In the genomic region with DNA sequence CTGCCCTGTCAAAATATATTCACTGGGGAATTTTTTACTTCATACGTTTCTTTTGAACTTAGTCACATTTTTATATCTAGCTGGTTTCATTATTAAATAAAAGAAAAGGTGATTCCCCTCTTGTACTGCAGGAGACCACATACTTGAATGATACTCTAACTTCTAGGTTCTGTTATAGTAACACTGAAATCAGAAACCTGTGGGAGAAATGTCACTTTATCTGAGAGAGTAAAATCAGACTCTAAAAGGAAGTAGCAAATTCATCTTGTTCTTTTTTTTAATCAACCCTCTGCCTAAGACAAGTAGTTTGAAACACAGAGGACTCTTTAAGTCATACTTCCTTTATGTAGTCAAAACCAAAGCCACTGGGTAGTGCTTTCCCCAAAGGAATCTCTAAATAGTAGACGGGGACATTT, we compare ENCODE assay signal across 9 cellular contexts. TPM values are rescaled to one million over a fixed set of nuclear protein-coding genes. Genes with fewer than 3 reads are reported as not detected.
DNase-seq lines count a peak whose midpoint lies in the region; ATAC-seq and TF ChIP-seq lines count a peak whose summit lies in the region.
"Had no signal": no experiment of that assay in that cellular context is flagged by ENCODE, and none has a peak within 500 bp of the region (broad histone marks: within the 10 kb centered on the region; RNA-seq: fewer than 3 reads in every experiment).

No MANE protein-coding gene starts in this region.

- H3K4me3 Mint-ChIP-seq in immature natural killer cell, result peak overlapping the region; percentile 20 to 86 (median 63)

- no peak for TF ChIP-seq CTCF in vagina (IDR thresholded peaks at IDR 0.05)

- no peaks in the 10 kb centered on the region for H3K27me3 ChIP-seq in vagina

- ATAC-seq in GM18511 (IDR thresholded peaks at IDR 0.05; ENCODE audit: unreplicated experiment), result peak; percentile 50
- ATAC-seq in HG02571 (IDR thresholded peaks at IDR 0.05; ENCODE audit: unreplicated experiment), result peak; percentile 30

- H3K4me1 ChIP-seq in vagina, result no peaks in the 10 kb centered on the region
- H3K4me1 ChIP-seq: parathyroid adenoma had no signal

- H3K9me3 ChIP-seq in vagina, result no peaks in the 10 kb centered on the region

- DNase-seq in MV-4-11 (lab: John Stamatoyannopoulos, UW), result peak; percentile 49
- DNase-seq in immature natural killer cell, result peak in 1 of 3 donors; percentile 20
- no peak for DNase-seq in stimulated activated CD8-positive, alpha-beta memory T cell treated with anti-CD3 and anti-CD28 coated beads, Interleukin-4, amount 100 ng/mL, for 48 hours
- DNase-seq in vagina (ENCODE audit: extremely low spot score in 2 of 2), result no peak
- DNase-seq in LoVo (ENCODE audit: low spot score), result no peak
- no peak for DNase-seq in activated CD8-positive, alpha-beta memory T cell treated with anti-CD3 and anti-CD28 coated beads, Interleukin-2, amount 50 U/mL, for 4 hours

- no peak overlapping the region for H3K4me3 ChIP-seq in vagina

- TF ChIP-seq POLR2A in vagina (IDR thresholded peaks at IDR 0.05), result no peak

- intact Hi-C loops in vagina (cut with DNase I), result no loop called here

- H3K27ac ChIP-seq in vagina, result no peak overlapping the region
- H3K27ac ChIP-seq: parathyroid adenoma had no signal

- peak overlapping the region; percentile 53 to 92 (median 80) for H3K27ac Mint-ChIP-seq in immature natural killer cell

- peaks cover 4 to 14% (median 4%) of the 10 kb centered on the region in 3 donors for H3K36me3 Mint-ChIP-seq in immature natural killer cell

- no peaks in the 10 kb centered on the region for H3K27me3 Mint-ChIP-seq in immature natural killer cell (ENCODE audit: low read depth in 3 of 3)

- H3K36me3 ChIP-seq in vagina, result no peaks in the 10 kb centered on the region

- H3K9me3 Mint-ChIP-seq in immature natural killer cell, result no peaks in the 10 kb centered on the region

- peaks cover 19 to 41% of the 10 kb centered on the region in 2 donors for H3K4me1 Mint-ChIP-seq in immature natural killer cell

RNA-seq across cellular contexts. Expression of a gene that starts 34.4 kb away (rescaled TPM):
- polyA plus RNA-seq in immature natural killer cell, result 10 to 100 TPM; 20.2 to 33.0 (median 22.8) TPM
- 8.8 TPM for total RNA-seq in vagina
